9 cellular contexts compared by ENCODE assay signal in genomic region chr3:111667621-111668239, GRCh38. TPM values are rescaled to one million over a fixed set of nuclear protein-coding genes. Genes with fewer than 3 reads are reported as not detected.
A peak's percentile ranks its signal among the peaks of the same experiment; 100 is the strongest.
DNase-seq lines count a peak whose midpoint lies in the region; ATAC-seq, FAIRE-seq and TF ChIP-seq lines count a peak whose summit lies in the region.
"Had no signal": no experiment of that assay in that cellular context is flagged by ENCODE, and none has a peak within 500 bp of the region (broad histone marks: within the 10 kb centered on the region; RNA-seq: fewer than 3 reads in every experiment).

No MANE protein-coding gene starts in this region.

- no peak for TF ChIP-seq POLR2A in GM12892 (IDR thresholded peaks at IDR 0.05; ENCODE audit: low read depth, low read length)
- TF ChIP-seq POLR2A in NB4 (IDR thresholded peaks at IDR 0.05; ENCODE audit: extremely low read depth, insufficient read length) = no peak

- H3K4me3 Mint-ChIP-seq in activated T-helper 1 cell treated with anti-CD3 and anti-CD28 coated beads, Interleukin-12 subunit alpha, Interleukin-12 subunit beta, Interleukin-2, Interleukin-4 antibody, amounts not matched to agents 30 ng/mL and 10 ng/mL and 1 ng/mL, durations not matched to agents 14 hours and 24 hours and 36 hours = peak overlapping the region; percentile 44
- H3K4me3 Mint-ChIP-seq: nephron had no signal

- no peak overlapping the region for H3K4me3 ChIP-seq in NB4 (ENCODE audit: low read depth, low read length)

- H3K27ac Mint-ChIP-seq in activated T-helper 1 cell treated with anti-CD3 and anti-CD28 coated beads, Interleukin-12 subunit alpha, Interleukin-12 subunit beta, Interleukin-2, Interleukin-4 antibody, amounts not matched to agents 30 ng/mL and 10 ng/mL and 1 ng/mL, durations not matched to agents 14 hours and 24 hours and 36 hours = peak overlapping the region; percentile 87
- H3K27ac Mint-ChIP-seq: nephron had no signal

- peaks cover 75% of the 10 kb centered on the region for H3K4me1 Mint-ChIP-seq in activated T-helper 1 cell treated with anti-CD3 and anti-CD28 coated beads, Interleukin-12 subunit alpha, Interleukin-12 subunit beta, Interleukin-2, Interleukin-4 antibody, amounts not matched to agents 30 ng/mL and 10 ng/mL and 1 ng/mL, durations not matched to agents 14 hours and 24 hours and 36 hours (ENCODE audit: low read depth)

- ATAC-seq in HG02571 (IDR thresholded peaks at IDR 0.05; ENCODE audit: unreplicated experiment) = peak; percentile 95

- TF ChIP-seq CTCF in NB4 (IDR thresholded peaks at IDR 0.05; ENCODE audit: low read depth, low read length) = no peak

- peak; percentile 90 for FAIRE-seq in GM12892 (lab: Jason Lieb, UNC)

- H3K9me3 Mint-ChIP-seq in activated T-helper 1 cell treated with anti-CD3 and anti-CD28 coated beads, Interleukin-12 subunit alpha, Interleukin-12 subunit beta, Interleukin-2, Interleukin-4 antibody, amounts not matched to agents 30 ng/mL and 10 ng/mL and 1 ng/mL, durations not matched to agents 14 hours and 24 hours and 36 hours = peaks cover 16% of the 10 kb centered on the region

- DNase-seq in GM12892 (ENCODE audit: insufficient read length) = peak; percentile 22
- DNase-seq in NB4 (ENCODE audit: low read depth) = peak; percentile 91
- DNase-seq in activated T-helper 1 cell treated with anti-CD3 and anti-CD28 coated beads, Interleukin-12 subunit alpha, Interleukin-12 subunit beta, Interleukin-2, Interleukin-4 antibody, amounts not matched to agents 30 ng/mL and 10 ng/mL and 1 ng/mL, durations not matched to agents 14 hours and 24 hours and 36 hours (ENCODE audit: low spot score) = peak; percentile 72
- DNase-seq in iris pigment epithelial cell (ENCODE audit: low read depth) = peak; percentile 82
- peak; percentile 22 for DNase-seq in stimulated activated CD8-positive, alpha-beta memory T cell treated with anti-CD3 and anti-CD28 coated beads, Interleukin-7, amount 100 ng/mL, for 24 hours (ENCODE audit: low read depth)
- no peak for DNase-seq in DMS153 (lab: John Stamatoyannopoulos, UW)
- no peak for DNase-seq in T1000 (lab: John Stamatoyannopoulos, UW)

- no peaks in the 10 kb centered on the region for H3K27me3 Mint-ChIP-seq in activated T-helper 1 cell treated with anti-CD3 and anti-CD28 coated beads, Interleukin-12 subunit alpha, Interleukin-12 subunit beta, Interleukin-2, Interleukin-4 antibody, amounts not matched to agents 30 ng/mL and 10 ng/mL and 1 ng/mL, durations not matched to agents 14 hours and 24 hours and 36 hours (ENCODE audit: insufficient read depth)

- intact Hi-C loops in activated T-helper 1 cell treated with anti-CD3 and anti-CD28 coated beads, Interleukin-12 subunit alpha, Interleukin-12 subunit beta, Interleukin-2, Interleukin-4 antibody, amounts not matched to agents 30 ng/mL and 10 ng/mL and 1 ng/mL, durations not matched to agents 14 hours and 24 hours and 36 hours (cut with micrococcal nuclease) = loop anchor here (1.0 to 10.0 kb wide), 7 partner anchors 51 to 1860 kb away; no protein-coding TSS in a partner anchor

- H3K36me3 Mint-ChIP-seq in activated T-helper 1 cell treated with anti-CD3 and anti-CD28 coated beads, Interleukin-12 subunit alpha, Interleukin-12 subunit beta, Interleukin-2, Interleukin-4 antibody, amounts not matched to agents 30 ng/mL and 10 ng/mL and 1 ng/mL, durations not matched to agents 14 hours and 24 hours and 36 hours (ENCODE audit: low read depth) = peaks cover 30% of the 10 kb centered on the region

RNA-seq across cellular contexts. Expression of gene PLCXD2, which starts 6.7 kb away (rescaled TPM):
- 0.87 TPM for polyA plus RNA-seq in GM12892 (2012; ENCODE audit: missing spikeins)
- total RNA-seq in activated T-helper 1 cell treated with anti-CD3 and anti-CD28 coated beads, Interleukin-12 subunit alpha, Interleukin-12 subunit beta, Interleukin-2, Interleukin-4 antibody, amounts not matched to agents 30 ng/mL and 10 ng/mL and 1 ng/mL, durations not matched to agents 14 hours and 24 hours and 36 hours = 8.1 and 8.9 TPM in 2 replicates

Comparison
In these comparisons a context has a peak if more than half of its experiments do, and no peak if none do; other contexts are left out.
1. DNase-seq: peak in GM12892 (single experiment), NB4 (single experiment), activated T-helper 1 cell treated with anti-CD3 and anti-CD28 coated beads, Interleukin-12 subunit alpha, Interleukin-12 subunit beta, Interleukin-2, Interleukin-4 antibody, amounts not matched to agents 30 ng/mL and 10 ng/mL and 1 ng/mL, durations not matched to agents 14 hours and 24 hours and 36 hours (single experiment), iris pigment epithelial cell (single experiment) and stimulated activated CD8-positive, alpha-beta memory T cell treated with anti-CD3 and anti-CD28 coated beads, Interleukin-7, amount 100 ng/mL, for 24 hours (single experiment); none in DMS153 (single experiment) and T1000 (single experiment).